Comparison of ENCODE assay signal across 8 cellular contexts in the genomic region with DNA sequence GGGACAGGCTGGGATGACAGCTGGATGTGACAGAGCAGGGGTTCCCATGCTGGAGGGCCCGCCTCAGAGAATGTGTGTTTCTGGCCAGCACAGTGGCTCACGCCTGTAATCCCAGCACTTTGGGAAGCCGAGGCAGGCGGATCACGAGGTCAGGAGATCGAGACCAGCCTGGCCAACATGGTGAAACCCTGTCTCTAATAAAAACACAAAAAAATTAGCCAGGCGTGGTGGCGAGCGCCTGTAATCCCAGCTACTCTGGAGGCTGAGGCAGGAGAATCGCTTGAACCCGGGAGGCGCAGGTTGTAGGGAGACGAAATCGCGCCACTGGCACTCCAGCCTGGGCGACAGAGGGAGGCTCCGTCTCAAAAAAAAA.
A peak's percentile ranks its signal among the peaks of the same experiment; 100 is the strongest.
DNase-seq lines count a peak whose midpoint lies in the region; ATAC-seq and TF ChIP-seq lines count a peak whose summit lies in the region.
"Not testable (repeated sequence)": the region's sequence is repeated elsewhere in the genome, so short reads cannot be mapped to it uniquely, and the experiment has no call there.

No MANE protein-coding gene starts in this region.

- H3F3A ChIP-seq in SK-N-SH (replicated peaks; ENCODE audit: insufficient read depth), result not testable (repeated sequence)

- 38% methylated on average over 16 of the region's 17 CpGs for WGBS in SK-N-SH (ENCODE audit: low lambda C conversion rate)
- 44 to 45% methylated on average over 17 of the region's 17 CpGs for WGBS in ectodermal cell, 2 experiments
- 37 to 55% (median 45%) methylated on average over 16 to 17 of the region's 17 CpGs for WGBS in spleen, 5 donors

- H3K9me2 ChIP-seq in SK-N-SH, result not testable (repeated sequence)

- H3K4me2 ChIP-seq in SK-N-SH, result peak overlapping the region; percentile 68; the same call in 1 of the 2 replicates

- TF ChIP-seq RAD21 in SK-N-SH (IDR thresholded peaks at IDR 0.05; ENCODE audit: low read length), result not testable (repeated sequence)

- not testable (repeated sequence) for TF ChIP-seq POLR2A in spleen (IDR thresholded peaks at IDR 0.05)

- H3K4me1 Mint-ChIP-seq in activated naive CD4-positive, alpha-beta T cell treated with anti-CD3 and anti-CD28 coated beads, Interleukin-2, amount 10 ng/mL, durations not matched to agents 7 days and 5 days, result peaks cover 43% of the 10 kb centered on the region
- H3K4me1 Mint-ChIP-seq in natural killer cell, result peaks cover 24 to 27% of the 10 kb centered on the region in 2 donors

- not testable (repeated sequence) for ATAC-seq in natural killer cell

- not testable (repeated sequence) for H3K9me3 Mint-ChIP-seq in activated naive CD4-positive, alpha-beta T cell treated with anti-CD3 and anti-CD28 coated beads, Interleukin-2, amount 10 ng/mL, durations not matched to agents 7 days and 5 days; natural killer cell

- POLR2A ChIA-PET in SK-N-SH (lab: Yijun Ruan, JAX), result not testable (repeated sequence)

- not testable (repeated sequence) for H3K27me3 ChIP-seq in BE2C; HL-60 (ENCODE audit: insufficient read depth, poor library complexity, severe bottlenecking); SK-N-SH (ENCODE audit: insufficient read depth); ectodermal cell (ENCODE audit: control insufficient read depth, insufficient read depth, low read length, poor library complexity, severe bottlenecking); iPS-15b (ENCODE audit: control insufficient read depth, insufficient read depth, low read length); spleen (replicated peaks in 1 of 7)

- H3K4me3 Mint-ChIP-seq in activated naive CD4-positive, alpha-beta T cell treated with anti-CD3 and anti-CD28 coated beads, Interleukin-2, amount 10 ng/mL, durations not matched to agents 7 days and 5 days, result peak overlapping the region; percentile 94
- H3K4me3 Mint-ChIP-seq in natural killer cell, result peak overlapping the region; percentile 93

- TF ChIP-seq CTCF in BE2C (IDR thresholded peaks at IDR 0.05; ENCODE audit: low read depth, low read length); HL-60 (IDR thresholded peaks at IDR 0.05; ENCODE audit: insufficient read depth, low read length); SK-N-SH (IDR thresholded peaks at IDR 0.05); natural killer cell (IDR thresholded peaks at IDR 0.05); spleen (IDR thresholded peaks at IDR 0.05 in 8 of 11, conservative IDR thresholded peaks at IDR 0.05 in 3 of 11): not testable (repeated sequence)

- peak overlapping the region; percentile 61; the same call in 1 of the 2 replicates for H3K9ac ChIP-seq in SK-N-SH
- H3K9ac ChIP-seq in iPS-15b (ENCODE audit: low read depth, low read length), result not testable (repeated sequence)

- not testable (repeated sequence) for H3K9me3 ChIP-seq in BE2C; SK-N-SH; ectodermal cell (ENCODE audit: control insufficient read depth, low read length); iPS-15b (ENCODE audit: control insufficient read depth, insufficient read depth, low read length); spleen

- H3K36me3 ChIP-seq in BE2C; SK-N-SH (replicated peaks in 1 of 2; ENCODE audit: control insufficient read depth in 1 of 2, insufficient read depth in 2 of 2, low read length in 1 of 2); ectodermal cell (ENCODE audit: control insufficient read depth, insufficient read depth, low read length); iPS-15b (ENCODE audit: control insufficient read depth, insufficient read depth, low read length): not testable (repeated sequence)
- H3K36me3 ChIP-seq in spleen, result peaks cover 0 to 11% (median 0%) of the 10 kb centered on the region in 6 donors

- peak overlapping the region; percentile 81; the same call in 1 of the 2 replicates for H2AFZ ChIP-seq in SK-N-SH (ENCODE audit: low read depth)

- DNase-seq in BE2C; HL-60 (ENCODE audit: low read depth in 1 of 2, low spot score in 1 of 2); SK-N-SH; activated naive CD4-positive, alpha-beta T cell treated with anti-CD3 and anti-CD28 coated beads, Interleukin-2, amount 10 ng/mL, durations not matched to agents 7 days and 5 days; natural killer cell: not testable (repeated sequence)
- peak; percentile 73 for DNase-seq in spleen

- peaks cover 18% of the 10 kb centered on the region for H3K36me3 Mint-ChIP-seq in activated naive CD4-positive, alpha-beta T cell treated with anti-CD3 and anti-CD28 coated beads, Interleukin-2, amount 10 ng/mL, durations not matched to agents 7 days and 5 days
- H3K36me3 Mint-ChIP-seq in natural killer cell, result not testable (repeated sequence)

- H3K79me2 ChIP-seq in SK-N-SH (ENCODE audit: insufficient read depth), result peaks cover 75% of the 10 kb centered on the region

- not testable (repeated sequence) for TF ChIP-seq EP300 in SK-N-SH (IDR thresholded peaks at IDR 0.05; ENCODE audit: borderline replicate concordance in 1 of 2, low read depth in 1 of 2, low read length in 1 of 2)

- H3K27me3 Mint-ChIP-seq in activated naive CD4-positive, alpha-beta T cell treated with anti-CD3 and anti-CD28 coated beads, Interleukin-2, amount 10 ng/mL, durations not matched to agents 7 days and 5 days; natural killer cell (ENCODE audit: low read depth in 2 of 2): not testable (repeated sequence)

- CTCF ChIA-PET in SK-N-SH (lab: Yijun Ruan, JAX); activated naive CD4-positive, alpha-beta T cell treated with anti-CD3 and anti-CD28 coated beads, Interleukin-2, amount 10 ng/mL, durations not matched to agents 7 days and 5 days (lab: Charles Lee): not testable (repeated sequence)

- H3K27ac ChIP-seq in HL-60 (replicated peaks) (peak overlapping the region; percentile 89), SK-N-SH (ENCODE audit: low read depth in 2 of 2, low read length in 1 of 2) (peak overlapping the region; percentile 47 to 56; a peak in 3 of 4 replicates), ectodermal cell (ENCODE audit: insufficient read depth, low read depth, low read length, poor library complexity, severe bottlenecking) (peak overlapping the region; percentile 18), spleen (peak overlapping the region in 7 of 8 donors; percentile 81 to 95 (median 89))

- H3K4me3 ChIP-seq in BE2C (ENCODE audit: low read depth, low read length) (peak overlapping the region; percentile 45), SK-N-SH (ENCODE audit: low read depth in 2 of 2, low read length in 1 of 2) (peak overlapping the region; percentile 28 to 58), iPS-15b (ENCODE audit: low read depth, low read length) (peak overlapping the region; percentile 35), spleen (peak overlapping the region; percentile 7 to 93 (median 76))
- H3K4me3 ChIP-seq in HL-60 (replicated peaks; ENCODE audit: insufficient read depth, low read length); ectodermal cell (ENCODE audit: insufficient read depth, low read depth, low read length): not testable (repeated sequence)

- H3K27ac Mint-ChIP-seq in activated naive CD4-positive, alpha-beta T cell treated with anti-CD3 and anti-CD28 coated beads, Interleukin-2, amount 10 ng/mL, durations not matched to agents 7 days and 5 days, result peak overlapping the region; percentile 94
- H3K27ac Mint-ChIP-seq in natural killer cell, result peak overlapping the region; percentile 84 to 95

- peaks cover 28% of the 10 kb centered on the region for H4K20me1 ChIP-seq in SK-N-SH (ENCODE audit: insufficient read depth)

- intact Hi-C loops in natural killer cell (cut with micrococcal nuclease), result loop anchor here (5.0 kb wide), 1 partner anchor 91 kb away; a partner anchor contains a TSS
- intact Hi-C loops in spleen (cut with DNase I; ENCODE audit: low total_unique reads), result not testable (repeated sequence)

- not testable (repeated sequence) for H3K4me1 ChIP-seq in BE2C; SK-N-SH (ENCODE audit: control insufficient read depth in 1 of 2, insufficient read depth in 2 of 2, low read depth in 1 of 2, low read length in 1 of 2); ectodermal cell (ENCODE audit: control insufficient read depth, insufficient read depth, low read length); iPS-15b (ENCODE audit: control insufficient read depth, insufficient read depth, low read length)
- peaks cover 12 to 51% (median 33%) of the 10 kb centered on the region in 6 donors for H3K4me1 ChIP-seq in spleen

Comparison
In these comparisons a context has a peak if more than half of its experiments do, and no peak if none do; other contexts are left out.
1. H3K27ac ChIP-seq: peak in every context shown above with its lines; median percentile 89 in HL-60; 89 in spleen; 52 in SK-N-SH; 18 in ectodermal cell.